In genomic region chr21:28253378-28253777, GRCh38 we compare ENCODE assay signal across 18 cellular contexts.
DNase-seq lines count a peak whose midpoint lies in the region; ATAC-seq, FAIRE-seq and TF ChIP-seq lines count a peak whose summit lies in the region.
"Had no signal": no experiment of that assay in that cellular context is flagged by ENCODE, and none has a peak within 500 bp of the region (broad histone marks: within the 10 kb centered on the region; RNA-seq: fewer than 3 reads in every experiment).

No MANE protein-coding gene starts in this region.

- H3K9ac ChIP-seq in astrocyte (ENCODE audit: low read length), result no peak overlapping the region
- H3K9ac ChIP-seq in smooth muscle cell (ENCODE audit: low read depth), result peak overlapping the region; percentile 73
- H3K9ac ChIP-seq: KMS-11 had no signal

- H3K27me3 Mint-ChIP-seq in astrocyte (ENCODE audit: low read depth, unreplicated experiment), result no peaks in the 10 kb centered on the region

- no peaks in the 10 kb centered on the region for H3K27me3 ChIP-seq in astrocyte (ENCODE audit: insufficient read depth, low read length)
- no peaks in the 10 kb centered on the region for H3K27me3 ChIP-seq in smooth muscle cell (ENCODE audit: low read depth)

- H3K4me3 ChIP-seq in astrocyte (ENCODE audit: insufficient read depth, low read depth, low read length), result no peak overlapping the region
- no peak overlapping the region for H3K4me3 ChIP-seq in fibroblast of pulmonary artery (replicated peaks; ENCODE audit: low read depth, low read length)
- no peak overlapping the region for H3K4me3 ChIP-seq in smooth muscle cell

- peak overlapping the region; percentile 4 for H3K27ac Mint-ChIP-seq in astrocyte (ENCODE audit: unreplicated experiment)
- H3K27ac Mint-ChIP-seq: activated naive CD4-positive, alpha-beta T cell treated with anti-CD3 and anti-CD28 coated beads for 36 hours; CD8-positive, alpha-beta T cell; T-helper 1 cell treated with Interleukin-12 subunit alpha and Interleukin-12 subunit beta and Interleukin-4 antibody, amounts not matched to agents 30 μg/mL and 1 μg/mL, for 36 hours had no signal

- H3K36me3 Mint-ChIP-seq in astrocyte (ENCODE audit: low read depth, unreplicated experiment), result no peaks in the 10 kb centered on the region
- H3K36me3 Mint-ChIP-seq: CD8-positive, alpha-beta T cell had no signal

- H2AFZ ChIP-seq in astrocyte (ENCODE audit: low read depth, low read length) (no peak overlapping the region), smooth muscle cell (ENCODE audit: low read depth) (peak overlapping the region; percentile 34)

- no peaks in the 10 kb centered on the region for H3K4me1 ChIP-seq in astrocyte (ENCODE audit: insufficient read depth, low read length)
- H3K4me1 ChIP-seq in smooth muscle cell (ENCODE audit: low read depth), result no peaks in the 10 kb centered on the region

- DNase-seq in HS-5 (ENCODE audit: low read depth) (peak; percentile 45), astrocyte (ENCODE audit: low read depth) (peak; percentile 66), fibroblast of pulmonary artery (ENCODE audit: low read depth) (peak; percentile 40), smooth muscle cell (lab: John Stamatoyannopoulos, UW; ENCODE audit: unreplicated experiment) (no peak), islet precursor cell (no peak), NCI-H2196 (lab: John Stamatoyannopoulos, UW; ENCODE audit: unreplicated experiment) (no peak)
- DNase-seq in activated CD4-positive, alpha-beta T cell treated with anti-CD3 and anti-CD28 coated beads, Interleukin-2, amount 50 U/mL, for 4 hours, result no peak
- DNase-seq: activated CD4-positive, CD25-positive, alpha-beta regulatory T cell treated with anti-CD3 and anti-CD28 coated beads, Interleukin-2, amount 50 U/mL, for 72 hours; activated naive CD4-positive, alpha-beta T cell treated with anti-CD3 and anti-CD28 coated beads for 36 hours; caudate nucleus; CD8-positive, alpha-beta T cell; NCI-H1694; NCI-H526 treated with DMSO at 0.1 percent for 48 hours had no signal

- peaks cover 18% of the 10 kb centered on the region for H3K4me1 Mint-ChIP-seq in astrocyte (ENCODE audit: low read depth, unreplicated experiment)

- TF ChIP-seq CTCF in astrocyte (IDR thresholded peaks at IDR 0.05; ENCODE audit: insufficient read depth, low read depth, low read length) (no peak), fibroblast of pulmonary artery (IDR thresholded peaks at IDR 0.05; ENCODE audit: low read length, missing control alignments) (no peak), smooth muscle cell (IDR thresholded peaks at IDR 0.05; ENCODE audit: borderline replicate concordance, insufficient read depth, poor library complexity, severe bottlenecking) (no peak)

- H4K20me1 ChIP-seq in astrocyte (ENCODE audit: insufficient read depth, low read length) (no peaks in the 10 kb centered on the region), smooth muscle cell (ENCODE audit: low read depth) (no peaks in the 10 kb centered on the region)

- no peak for ATAC-seq in GM19452 (IDR thresholded peaks at IDR 0.05; ENCODE audit: unreplicated experiment)
- ATAC-seq: CD8-positive, alpha-beta T cell; left lobe of liver had no signal

- H3K36me3 ChIP-seq in astrocyte (ENCODE audit: insufficient read depth, low read length), result no peaks in the 10 kb centered on the region
- no peaks in the 10 kb centered on the region for H3K36me3 ChIP-seq in smooth muscle cell (ENCODE audit: low read depth)

- FAIRE-seq in astrocyte (lab: Jason Lieb, UNC), result peak; percentile 93
- FAIRE-seq: RCC 7860 had no signal

- peaks cover 15% of the 10 kb centered on the region for H3F3A ChIP-seq in smooth muscle cell (ENCODE audit: low read depth)

- no peak overlapping the region for H3K27ac ChIP-seq in astrocyte (ENCODE audit: low read depth, low read length)
- peak overlapping the region; percentile 93 for H3K27ac ChIP-seq in smooth muscle cell (ENCODE audit: low read depth)
- H3K27ac ChIP-seq: KMS-11 had no signal

- H3K9me3 Mint-ChIP-seq in astrocyte (ENCODE audit: unreplicated experiment), result no peaks in the 10 kb centered on the region
- H3K9me3 Mint-ChIP-seq: activated naive CD4-positive, alpha-beta T cell treated with anti-CD3 and anti-CD28 coated beads for 36 hours; CD8-positive, alpha-beta T cell; T-helper 1 cell treated with Interleukin-12 subunit alpha and Interleukin-12 subunit beta and Interleukin-4 antibody, amounts not matched to agents 30 μg/mL and 1 μg/mL, for 36 hours had no signal

- H3K9me3 ChIP-seq in astrocyte (ENCODE audit: insufficient read depth, low read depth, low read length) (no peaks in the 10 kb centered on the region), smooth muscle cell (replicated peaks; ENCODE audit: low read depth) (no peaks in the 10 kb centered on the region)

- H3K4me2 ChIP-seq in astrocyte (ENCODE audit: low read length) (peak overlapping the region; percentile 10), smooth muscle cell (peak overlapping the region; percentile 57)
- H3K4me2 ChIP-seq: KMS-11 had no signal

- 55% methylated on average over 3 of the region's 3 CpGs for WGBS in smooth muscle cell (ENCODE audit: low lambda C conversion rate)

- no peak overlapping the region for H3K4me3 Mint-ChIP-seq in astrocyte (ENCODE audit: unreplicated experiment)
- H3K4me3 Mint-ChIP-seq: activated naive CD4-positive, alpha-beta T cell treated with anti-CD3 and anti-CD28 coated beads for 36 hours; CD8-positive, alpha-beta T cell; T-helper 1 cell treated with Interleukin-12 subunit alpha and Interleukin-12 subunit beta and Interleukin-4 antibody, amounts not matched to agents 30 μg/mL and 1 μg/mL, for 36 hours had no signal

- H3K79me2 ChIP-seq in astrocyte (ENCODE audit: insufficient read depth, low read length), result no peaks in the 10 kb centered on the region
- no peaks in the 10 kb centered on the region for H3K79me2 ChIP-seq in smooth muscle cell (ENCODE audit: low read depth)

Comparison
In these comparisons a context has a peak if more than half of its experiments do, and no peak if none do; other contexts are left out.
1. DNase-seq: peak in HS-5 (single experiment), astrocyte (single experiment) and fibroblast of pulmonary artery (single experiment); none in smooth muscle cell (single experiment), activated CD4-positive, alpha-beta T cell treated with anti-CD3 and anti-CD28 coated beads, Interleukin-2, amount 50 U/mL, for 4 hours (0 of 2), islet precursor cell (single experiment) and NCI-H2196 (single experiment).